In genomic region chr17:28705074-28705659, GRCh38 we compare ENCODE assay signal across 20 cellular contexts. TPM values are rescaled to one million over a fixed set of nuclear protein-coding genes. Genes with fewer than 3 reads are reported as not detected.
A peak's percentile ranks its signal among the peaks of the same experiment; 100 is the strongest.
DNase-seq lines count a peak whose midpoint lies in the region; ATAC-seq and TF ChIP-seq lines count a peak whose summit lies in the region.
"Had no signal": no experiment of that assay in that cellular context is flagged by ENCODE, and none has a peak within 500 bp of the region (broad histone marks: within the 10 kb centered on the region; RNA-seq: fewer than 3 reads in every experiment).

No MANE protein-coding gene starts in this region.

- no TSS peak for BruUV-seq in Caco-2 (replicated peaks; lab: Mats Ljungman, UMichigan)

- H3K9me3 Mint-ChIP-seq in Caco-2 (ENCODE audit: unreplicated experiment) = no peaks in the 10 kb centered on the region
- H3K9me3 Mint-ChIP-seq in activated CD8-positive, alpha-beta T cell treated with anti-CD3 and anti-CD28 coated beads for 36 hours = no peaks in the 10 kb centered on the region
- H3K9me3 Mint-ChIP-seq: activated naive CD4-positive, alpha-beta T cell treated with anti-CD3 and anti-CD28 coated beads, Interleukin-2, amount 10 ng/mL, durations not matched to agents 7 days and 5 days; naive B cell had no signal

- H3K36me3 ChIP-seq in SK-N-SH (replicated peaks in 1 of 2; ENCODE audit: control insufficient read depth in 1 of 2, insufficient read depth in 2 of 2, low read length in 1 of 2) (peaks cover 9 to 39% of the 10 kb centered on the region in 2 experiments), Caco-2 (ENCODE audit: control insufficient read depth, insufficient read depth, low read length) (peaks cover 9% of the 10 kb centered on the region; the same call in 1 of the 2 replicates), mesodermal cell (ENCODE audit: control insufficient read depth, insufficient read depth, low read length) (peaks cover 61% of the 10 kb centered on the region), stomach (peaks cover 34 to 61% (median 57%) of the 10 kb centered on the region in 4 donors), brain microvascular endothelial cell (replicated peaks) (peaks cover 33% of the 10 kb centered on the region)

- WGBS in SK-N-SH (ENCODE audit: low lambda C conversion rate) = 84% methylated on average over 4 of the region's 5 CpGs
- 80 to 87% methylated on average over 4 to 5 of the region's 5 CpGs for WGBS in mesodermal cell (ENCODE audit: insufficient coverage in 2 of 2), 2 experiments
- 78 to 87% (median 83%) methylated on average over 5 of the region's 5 CpGs for WGBS in stomach, 5 donors

- CTCF ChIA-PET in SK-N-SH (lab: Yijun Ruan, JAX) (interaction anchor here (1.1 to 3.1 kb wide), 5 partner anchors 20 to 58 kb away, joined by 3 to 17 read pairs (median 3); partner anchors contain the start of gene TLCD1), Caco-2 (lab: Charles Lee) (interaction anchor here (0.7 kb wide), 1 partner anchor 61 kb away, joined by 3 read pairs; no protein-coding TSS in a partner anchor)
- CTCF ChIA-PET in activated CD8-positive, alpha-beta T cell treated with anti-CD3 and anti-CD28 coated beads for 36 hours (lab: Charles Lee) = interaction anchor here (1.5 kb wide), 1 partner anchor 58 kb away, joined by 5 read pairs; no protein-coding TSS in a partner anchor

- H3K27me3 ChIP-seq in SK-N-SH (ENCODE audit: insufficient read depth) (no peaks in the 10 kb centered on the region), Caco-2 (replicated peaks; ENCODE audit: control insufficient read depth, insufficient read depth, low read length) (no peaks in the 10 kb centered on the region), stomach (no peaks in the 10 kb centered on the region), brain microvascular endothelial cell (replicated peaks) (no peaks in the 10 kb centered on the region)
- H3K27me3 ChIP-seq: BLaER1, thyroid gland had no signal

- no peak overlapping the region for H2AFZ ChIP-seq in SK-N-SH (ENCODE audit: low read depth)
- H2AFZ ChIP-seq: PC-9 had no signal

- TF ChIP-seq EP300 in SK-N-SH (IDR thresholded peaks at IDR 0.05; ENCODE audit: borderline replicate concordance in 1 of 2, low read depth in 1 of 2, low read length in 1 of 2) (no peak), stomach (IDR thresholded peaks at IDR 0.05) (no peak)

- H3K4me3 ChIP-seq in SK-N-SH (ENCODE audit: low read depth in 2 of 2, low read length in 1 of 2) (no peak overlapping the region), Caco-2 (ENCODE audit: low read depth, low read length) (no peak overlapping the region), mesodermal cell (ENCODE audit: extremely low read depth, insufficient read depth, low read length, poor library complexity, severe bottlenecking) (no peak overlapping the region), stomach (no peak overlapping the region), brain microvascular endothelial cell (ENCODE audit: low read depth, low read length) (no peak overlapping the region)
- H3K4me3 ChIP-seq: BLaER1, PC-9, prostate gland, skin epidermis, thyroid gland had no signal

- peaks cover 67% of the 10 kb centered on the region for H3K36me3 Mint-ChIP-seq in Caco-2 (ENCODE audit: insufficient read depth, unreplicated experiment)
- H3K36me3 Mint-ChIP-seq in activated CD8-positive, alpha-beta T cell treated with anti-CD3 and anti-CD28 coated beads for 36 hours (ENCODE audit: low read depth) = peaks cover 21% of the 10 kb centered on the region

- no peaks in the 10 kb centered on the region for H4K20me1 ChIP-seq in SK-N-SH (ENCODE audit: insufficient read depth)

- intact Hi-C loops in Caco-2 (cut with micrococcal nuclease; ENCODE audit: unreplicated experiment) = no loop called here
- intact Hi-C loops in activated CD8-positive, alpha-beta T cell treated with anti-CD3 and anti-CD28 coated beads for 36 hours (cut with micrococcal nuclease) = no loop called here
- intact Hi-C loops in stomach (cut with DNase I; ENCODE audit: low total_unique reads) = no loop called here

- H3K9me3 ChIP-seq in SK-N-SH (no peaks in the 10 kb centered on the region), Caco-2 (no peaks in the 10 kb centered on the region), mesodermal cell (ENCODE audit: control insufficient read depth, low read length) (no peaks in the 10 kb centered on the region), stomach (no peaks in the 10 kb centered on the region)
- H3K9me3 ChIP-seq: BLaER1, prostate gland, thyroid gland had no signal

- H3K27ac ChIP-seq in SK-N-SH (ENCODE audit: low read depth in 2 of 2, low read length in 1 of 2) (no peak overlapping the region), mesodermal cell (ENCODE audit: low read depth, low read length, severe bottlenecking) (peak overlapping the region; percentile 16), stomach (no peak overlapping the region), brain microvascular endothelial cell (no peak overlapping the region)
- H3K27ac ChIP-seq: BLaER1, PC-9, prostate gland, thyroid gland had no signal

- TF ChIP-seq POLR2A in stomach (IDR thresholded peaks at IDR 0.05) = no peak

- H3K27ac Mint-ChIP-seq in Caco-2 (ENCODE audit: unreplicated experiment) = peak overlapping the region; percentile 25
- peak overlapping the region; percentile 17 for H3K27ac Mint-ChIP-seq in activated CD8-positive, alpha-beta T cell treated with anti-CD3 and anti-CD28 coated beads for 36 hours

- H3K27me3 Mint-ChIP-seq in Caco-2 (ENCODE audit: insufficient read depth, unreplicated experiment) = no peaks in the 10 kb centered on the region
- H3K27me3 Mint-ChIP-seq in activated CD8-positive, alpha-beta T cell treated with anti-CD3 and anti-CD28 coated beads for 36 hours = no peaks in the 10 kb centered on the region
- H3K27me3 Mint-ChIP-seq: activated naive CD4-positive, alpha-beta T cell treated with anti-CD3 and anti-CD28 coated beads, Interleukin-2, amount 10 ng/mL, durations not matched to agents 7 days and 5 days; naive B cell had no signal

- no peak overlapping the region for H3K9ac ChIP-seq in SK-N-SH
- H3K9ac ChIP-seq: BLaER1 had no signal

- TF ChIP-seq CTCF in SK-N-SH (IDR thresholded peaks at IDR 0.05) (no peak), Caco-2 (IDR thresholded peaks at IDR 0.05; ENCODE audit: insufficient read depth in 1 of 2, low read depth in 1 of 2, low read length in 1 of 2, severe bottlenecking in 1 of 2, unreplicated experiment in 1 of 2) (no peak), stomach (IDR thresholded peaks at IDR 0.05) (no peak), brain microvascular endothelial cell (IDR thresholded peaks at IDR 0.05; ENCODE audit: low read depth, low read length, missing control alignments) (no peak)
- TF ChIP-seq CTCF in activated CD8-positive, alpha-beta T cell treated with anti-CD3 and anti-CD28 coated beads for 36 hours (IDR thresholded peaks at IDR 0.05) = no peak

- H3K4me1 ChIP-seq in SK-N-SH (ENCODE audit: control insufficient read depth in 1 of 2, insufficient read depth in 2 of 2, low read depth in 1 of 2, low read length in 1 of 2) (peaks cover 0 to 14% of the 10 kb centered on the region in 2 experiments; a peak in 2 of 4 replicates), Caco-2 (peaks cover 6% of the 10 kb centered on the region), mesodermal cell (ENCODE audit: control insufficient read depth, insufficient read depth, low read length, poor library complexity, severe bottlenecking) (no peaks in the 10 kb centered on the region), stomach (peaks cover 0 to 14% (median 3%) of the 10 kb centered on the region in 4 donors)
- H3K4me1 ChIP-seq: prostate gland, thyroid gland had no signal

- in situ Hi-C loops in brain microvascular endothelial cell (cut with HindIII; ENCODE audit: low pct_ligation_motif_present, low sequenced_read_pairs) = no loop called here

- H3K4me1 Mint-ChIP-seq in Caco-2 (ENCODE audit: low read depth, unreplicated experiment) = no peaks in the 10 kb centered on the region
- H3K4me1 Mint-ChIP-seq in activated CD8-positive, alpha-beta T cell treated with anti-CD3 and anti-CD28 coated beads for 36 hours (ENCODE audit: low read depth) = no peaks in the 10 kb centered on the region
- H3K4me1 Mint-ChIP-seq: activated naive CD4-positive, alpha-beta T cell treated with anti-CD3 and anti-CD28 coated beads, Interleukin-2, amount 10 ng/mL, durations not matched to agents 7 days and 5 days had no signal

- no peak overlapping the region for H3K4me2 ChIP-seq in SK-N-SH
- H3K4me2 ChIP-seq: BLaER1, PC-9 had no signal

- no peaks in the 10 kb centered on the region for H3K9me2 ChIP-seq in SK-N-SH

- ATAC-seq in SK-N-SH treated with all-trans-retinoic acid at 6 μM for 48 hours = peak; percentile 13; the same call in 2 of the 3 replicates
- ATAC-seq in activated CD8-positive, alpha-beta T cell treated with anti-CD3 and anti-CD28 coated beads for 36 hours = no peak

- peaks cover 24% of the 10 kb centered on the region for H3F3A ChIP-seq in SK-N-SH (replicated peaks; ENCODE audit: insufficient read depth)

- POLR2A ChIA-PET in SK-N-SH (lab: Yijun Ruan, JAX) = no interaction called here
- POLR2A ChIA-PET in Caco-2 (lab: Charles Lee) = no interaction called here
- POLR2A ChIA-PET in activated CD8-positive, alpha-beta T cell treated with anti-CD3 and anti-CD28 coated beads for 36 hours (lab: Charles Lee) = interaction anchor here (0.6 to 1.5 kb wide), 3 partner anchors 10 to 16 kb away, joined by 3 to 4 read pairs (median 3); no protein-coding TSS in a partner anchor

- no peak overlapping the region for H3K4me3 Mint-ChIP-seq in Caco-2 (ENCODE audit: unreplicated experiment)
- no peak overlapping the region for H3K4me3 Mint-ChIP-seq in activated CD8-positive, alpha-beta T cell treated with anti-CD3 and anti-CD28 coated beads for 36 hours
- H3K4me3 Mint-ChIP-seq: activated naive CD4-positive, alpha-beta T cell treated with anti-CD3 and anti-CD28 coated beads, Interleukin-2, amount 10 ng/mL, durations not matched to agents 7 days and 5 days had no signal

- TF ChIP-seq RAD21 in SK-N-SH (IDR thresholded peaks at IDR 0.05; ENCODE audit: low read length) = no peak

- DNase-seq in SK-N-SH (no peak), Caco-2 (no peak), stomach (no peak), brain microvascular endothelial cell (no peak), NCI-H187 (lab: John Stamatoyannopoulos, UW) (no peak)
- no peak for DNase-seq in activated CD8-positive, alpha-beta T cell treated with anti-CD3 and anti-CD28 coated beads for 36 hours
- DNase-seq: activated CD4-positive, alpha-beta T cell treated with anti-CD3 and anti-CD28 coated beads for 48 hours; activated CD8-positive, alpha-beta memory T cell treated with anti-CD3 and anti-CD28 coated beads, Interleukin-2, amount 50 U/mL, for 48 hours; activated naive CD4-positive, alpha-beta T cell treated with anti-CD3 and anti-CD28 coated beads, Interleukin-2, amount 10 ng/mL, durations not matched to agents 7 days and 5 days; central memory CD4-positive, alpha-beta T cell; naive B cell; NCI-H1417; PC-9; stimulated activated CD4-positive, alpha-beta T cell treated with anti-CD3 and anti-CD28 coated beads, Interleukin-4, amount 100 ng/mL, for 4 hours; thyroid gland had no signal

- H3K79me2 ChIP-seq in SK-N-SH (ENCODE audit: insufficient read depth) = peaks cover 9% of the 10 kb centered on the region; the same call in 1 of the 2 replicates

RNA-seq across cellular contexts. Expression of gene PROCA1, which starts 6.5 kb away (rescaled TPM):
- polyA plus RNA-seq in SK-N-SH (2012; rRNA removed) (6.4 and 7.1 TPM in 2 replicates), stomach (1 to 10 TPM; 2.3 to 5.8 (median 2.6) TPM)
- polyA plus RNA-seq in SK-N-SH (2012; cell fraction: cytosol; rRNA removed) = 2.3 and 3.3 TPM in 2 replicates
- polyA plus RNA-seq in SK-N-SH (2012; cell fraction: nucleus; rRNA removed) = 41.6 and 58.1 TPM in 2 replicates
- total RNA-seq in Caco-2 (2022) (4.1 and 4.4 TPM in 2 replicates), stomach (1 to 10 TPM in 1 of 5 donors, under 1 TPM in 2, not detected in 2; 0.14 to 5.3 (median 0.92) TPM)
- total RNA-seq in activated CD8-positive, alpha-beta T cell treated with anti-CD3 and anti-CD28 coated beads for 36 hours = 1 to 10 TPM; 5.0 to 5.1 TPM
- polyA plus RNA-seq in mesodermal cell (2013, experiment 1 of 2) = 13.1 TPM
- polyA plus RNA-seq in mesodermal cell (2013, experiment 2 of 2) = 11.7 TPM

RNA-seq across cellular contexts. Expression of gene RAB34, which starts 12.5 kb away (rescaled TPM):
- polyA plus RNA-seq in SK-N-SH (2012; rRNA removed) (0.06 and 0.18 TPM in 2 replicates), stomach (10 to 100 TPM; 53.1 to 80.1 (median 70.6) TPM)
- polyA plus RNA-seq in SK-N-SH (2012; cell fraction: cytosol; rRNA removed) = 0.03 and 0.22 TPM in 2 replicates
- polyA plus RNA-seq in SK-N-SH (2012; cell fraction: nucleus; rRNA removed) = 0.50 and 0.54 TPM in 2 replicates
- total RNA-seq in Caco-2 (2022) (1.2 and 1.8 TPM in 2 replicates), stomach (100 to 1,000 TPM in 1 of 5 donors, 10 to 100 TPM in 4; 35.6 to 101 (median 95.5) TPM)
- 10 to 100 TPM in 1 of 2 experiments, 1 to 10 TPM in 1; 9.8 to 14.4 TPM for total RNA-seq in activated CD8-positive, alpha-beta T cell treated with anti-CD3 and anti-CD28 coated beads for 36 hours
- polyA plus RNA-seq in mesodermal cell (2013, experiment 1 of 2) = 209 TPM
- 185 TPM for polyA plus RNA-seq in mesodermal cell (2013, experiment 2 of 2)

RNA-seq across cellular contexts. Expression of gene RPL23A, which starts 14.6 kb away (rescaled TPM):
- 1,147 and 1,359 TPM in 2 replicates for polyA plus RNA-seq in SK-N-SH (2012; rRNA removed)
- polyA plus RNA-seq in SK-N-SH (2012; cell fraction: cytosol; rRNA removed) = 1,566 and 2,493 TPM in 2 replicates
- polyA plus RNA-seq in SK-N-SH (2012; cell fraction: nucleus; rRNA removed) = 219 and 277 TPM in 2 replicates
- total RNA-seq in Caco-2 (2022) = 1,980 and 2,181 TPM in 2 replicates
- 1,000 to 10,000 TPM; 2,633 to 2,644 TPM for total RNA-seq in activated CD8-positive, alpha-beta T cell treated with anti-CD3 and anti-CD28 coated beads for 36 hours
- polyA plus RNA-seq in mesodermal cell (2013, experiment 1 of 2) = 2,457 TPM
- 2,483 TPM for polyA plus RNA-seq in mesodermal cell (2013, experiment 2 of 2)
- total RNA-seq in stomach = 1,000 to 10,000 TPM in 1 of 5 donors, 100 to 1,000 TPM in 4; 221 to 1,205 (median 504) TPM
- 1,000 to 10,000 TPM; 1,260 to 1,750 (median 1,417) TPM for polyA plus RNA-seq in stomach

RNA-seq across cellular contexts. Expression of gene TLCD1, which starts 20.9 kb away (rescaled TPM):
- polyA plus RNA-seq in SK-N-SH (2012; rRNA removed) (18.3 and 21.6 TPM in 2 replicates), stomach (10 to 100 TPM in 1 of 3 donors, 1 to 10 TPM in 2; 6.3 to 13.0 (median 8.2) TPM)
- 15.0 and 18.4 TPM in 2 replicates for polyA plus RNA-seq in SK-N-SH (2012; cell fraction: cytosol; rRNA removed)
- 6.5 and 7.8 TPM in 2 replicates for polyA plus RNA-seq in SK-N-SH (2012; cell fraction: nucleus; rRNA removed)
- total RNA-seq in Caco-2 (2022) (31.7 and 37.9 TPM in 2 replicates), stomach (10 to 100 TPM in 2 of 5 donors, 1 to 10 TPM in 1, not detected in 2; 2.6 to 21.0 (median 11.7) TPM)
- 1 to 10 TPM; 6.5 to 8.7 TPM for total RNA-seq in activated CD8-positive, alpha-beta T cell treated with anti-CD3 and anti-CD28 coated beads for 36 hours
- 6.0 TPM for polyA plus RNA-seq in mesodermal cell (2013, experiment 1 of 2)
- polyA plus RNA-seq in mesodermal cell (2013, experiment 2 of 2) = 8.9 TPM

RNA-seq across cellular contexts. Expression of gene NEK8, which starts 23.4 kb away (rescaled TPM):
- 6.0 and 11.0 TPM in 2 replicates for polyA plus RNA-seq in SK-N-SH (2012; rRNA removed)
- 3.3 and 3.7 TPM in 2 replicates for polyA plus RNA-seq in SK-N-SH (2012; cell fraction: cytosol; rRNA removed)
- polyA plus RNA-seq in SK-N-SH (2012; cell fraction: nucleus; rRNA removed) = 26.3 and 30.9 TPM in 2 replicates
- 11.0 and 13.4 TPM in 2 replicates for total RNA-seq in Caco-2 (2022)
- 1 to 10 TPM; 3.6 to 3.9 TPM for total RNA-seq in activated CD8-positive, alpha-beta T cell treated with anti-CD3 and anti-CD28 coated beads for 36 hours
- 4.8 TPM for polyA plus RNA-seq in mesodermal cell (2013, experiment 1 of 2)
- polyA plus RNA-seq in mesodermal cell (2013, experiment 2 of 2) = 5.7 TPM
- total RNA-seq in stomach = 10 to 100 TPM in 1 of 5 donors, 1 to 10 TPM in 3, not detected in 1; 2.8 to 17.8 (median 7.5) TPM
- polyA plus RNA-seq in stomach = 1 to 10 TPM; 2.8 to 3.4 (median 3.1) TPM
